Comparison of ENCODE assay signal across 1 cellular context in genomic region chr6:142087950-142088857, GRCh38.
TF ChIP-seq lines count a peak whose summit lies in the region.

No MANE protein-coding gene starts in this region.

TF ChIP-seq in K562, 482 proteins besides CTCF, POLR2A, EP300 and RAD21:
- TF ChIP-seq ZNF212 (CRISPR knock-in tag; IDR thresholded peaks at IDR 0.05) = no peak
- TF ChIP-seq SNRNP70 (optimal IDR thresholded peaks at IDR 0.05; ENCODE audit: low read depth, low read length) = no peak
- TF ChIP-seq, protein P1, sequence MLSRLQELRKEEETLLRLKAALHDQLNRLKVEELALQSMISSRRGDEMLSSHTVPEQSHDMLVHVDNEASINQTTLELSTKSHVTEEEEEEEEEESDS (CRISPR knock-in tag; IDR thresholded peaks at IDR 0.05) = no peak
- no peak for TF ChIP-seq MEF2A (IDR thresholded peaks at IDR 0.05; ENCODE audit: control insufficient read depth, low read depth, low read length)
- no peak for TF ChIP-seq SP2 (IDR thresholded peaks at IDR 0.05; ENCODE audit: extremely low read depth, low read depth, low read length, poor library complexity, severe bottlenecking)
- TF ChIP-seq LEF1 (IDR thresholded peaks at IDR 0.05) = no peak
- TF ChIP-seq ZFX (CRISPR knock-in tag; IDR thresholded peaks at IDR 0.05) = no peak
- TF ChIP-seq THRA (IDR thresholded peaks at IDR 0.05) = no peak
- no peak for TF ChIP-seq HMBOX1 (IDR thresholded peaks at IDR 0.05)
- no peak for TF ChIP-seq SMARCB1 (IDR thresholded peaks at IDR 0.05; ENCODE audit: insufficient read length, low read depth)
- no peak for TF ChIP-seq SIN3A (IDR thresholded peaks at IDR 0.05; ENCODE audit: borderline replicate concordance in 2 of 2, control insufficient read depth in 1 of 2, low read depth in 2 of 2, low read length in 2 of 2)
- TF ChIP-seq KLF6 (CRISPR knock-in tag; IDR thresholded peaks at IDR 0.05; ENCODE audit: borderline replicate concordance) = no peak
- no peak for TF ChIP-seq ATF4 (CRISPR knock-in tag; IDR thresholded peaks at IDR 0.05)
- TF ChIP-seq TCF7 (IDR thresholded peaks at IDR 0.05; ENCODE audit: borderline replicate concordance) = no peak
- no peak for TF ChIP-seq RNF2 (IDR thresholded peaks at IDR 0.05)
- no peak for TF ChIP-seq IRF1 (CRISPR knock-in tag; IDR thresholded peaks at IDR 0.05; ENCODE audit: borderline replicate concordance)
- TF ChIP-seq RBM22 (IDR thresholded peaks at IDR 0.05; ENCODE audit: low read depth, low read length, poor library complexity, severe bottlenecking) = no peak
